Comparison of ENCODE assay signal across 12 cellular contexts in genomic region chr19:11708457-11708856, GRCh38. TPM values are rescaled to one million over a fixed set of nuclear protein-coding genes. Genes with fewer than 3 reads are reported as not detected.
DNase-seq lines count a peak whose midpoint lies in the region; ATAC-seq and TF ChIP-seq lines count a peak whose summit lies in the region.
"Had no signal": no experiment of that assay in that cellular context is flagged by ENCODE, and none has a peak within 500 bp of the region (broad histone marks: within the 10 kb centered on the region; RNA-seq: fewer than 3 reads in every experiment).

No MANE protein-coding gene starts in this region.

- no peaks in the 10 kb centered on the region for H3K27me3 Mint-ChIP-seq in neural crest cell (ENCODE audit: low read depth)
- H3K27me3 Mint-ChIP-seq: CD4-positive, CD25-positive, alpha-beta regulatory T cell had no signal

- DNase-seq in activated naive CD4-positive, alpha-beta T cell treated with anti-CD3 and anti-CD28 coated beads, Interleukin-2, amount 50 U/mL, for 72 hours (ENCODE audit: low spot score in 2 of 2) = no peak
- DNase-seq in activated naive CD4-positive, alpha-beta T cell treated with Interleukin-2 at 50 U/mL for 16 hours = no peak
- DNase-seq in GM10266 (ENCODE audit: extremely low spot score) (peak; percentile 23), GM20000 (ENCODE audit: low spot score) (peak; percentile 14), neural crest cell (ENCODE audit: low read depth, low spot score) (no peak)
- DNase-seq: ACHN; CD4-positive, CD25-positive, alpha-beta regulatory T cell; DMS53 had no signal

- H3K4me3 Mint-ChIP-seq in neural crest cell = no peak overlapping the region
- H3K4me3 Mint-ChIP-seq: CD4-positive, CD25-positive, alpha-beta regulatory T cell had no signal

- TF ChIP-seq CTCF in GM10266 (IDR thresholded peaks at IDR 0.05; ENCODE audit: control insufficient read depth, insufficient read depth, low read depth, missing control alignments) = no peak
- no peak for TF ChIP-seq CTCF in GM20000 (IDR thresholded peaks at IDR 0.05; ENCODE audit: extremely low read depth, missing control alignments)
- TF ChIP-seq CTCF in neural crest cell (conservative IDR thresholded peaks at IDR 0.05) = no peak

- ATAC-seq in activated naive CD4-positive, alpha-beta T cell treated with anti-CD3 and anti-CD28 coated beads, Interleukin-2, amount 50 U/mL, for 72 hours = peak; percentile 22 to 93
- ATAC-seq in HG02623 (IDR thresholded peaks at IDR 0.05; ENCODE audit: unreplicated experiment) (no peak), HG03342 (IDR thresholded peaks at IDR 0.05; ENCODE audit: unreplicated experiment) (no peak), GM19455 (IDR thresholded peaks at IDR 0.05; ENCODE audit: unreplicated experiment) (no peak)
- ATAC-seq: K562 had no signal

- H3K27ac Mint-ChIP-seq in activated naive CD4-positive, alpha-beta T cell treated with anti-CD3 and anti-CD28 coated beads, Interleukin-2, amount 50 U/mL, for 72 hours = peak overlapping the region in 1 of 2 donors; percentile 4
- peak overlapping the region; percentile 16 for H3K27ac Mint-ChIP-seq in neural crest cell (ENCODE audit: unreplicated experiment)
- H3K27ac Mint-ChIP-seq: CD4-positive, CD25-positive, alpha-beta regulatory T cell had no signal

- H3K4me1 Mint-ChIP-seq in neural crest cell = peaks cover 13% of the 10 kb centered on the region
- H3K4me1 Mint-ChIP-seq: CD4-positive, CD25-positive, alpha-beta regulatory T cell had no signal

- peaks cover 0 to 15% of the 10 kb centered on the region in 2 donors for H3K9me3 Mint-ChIP-seq in activated naive CD4-positive, alpha-beta T cell treated with anti-CD3 and anti-CD28 coated beads, Interleukin-2, amount 50 U/mL, for 72 hours
- H3K9me3 Mint-ChIP-seq in neural crest cell = peaks cover 2% of the 10 kb centered on the region

- peaks cover 0 to 15% of the 10 kb centered on the region in 2 donors for H3K36me3 Mint-ChIP-seq in activated naive CD4-positive, alpha-beta T cell treated with anti-CD3 and anti-CD28 coated beads, Interleukin-2, amount 50 U/mL, for 72 hours
- no peaks in the 10 kb centered on the region for H3K36me3 Mint-ChIP-seq in neural crest cell (ENCODE audit: low read depth)

RNA-seq across cellular contexts. Expression of gene ZNF823, which starts 30.3 kb away (rescaled TPM):
- total RNA-seq in activated naive CD4-positive, alpha-beta T cell treated with anti-CD3 and anti-CD28 coated beads, Interleukin-2, amount 50 U/mL, for 72 hours = 1 to 10 TPM; 3.0 to 7.1 TPM
- total RNA-seq in neural crest cell = 8.7 and 8.8 TPM in 2 replicates

RNA-seq across cellular contexts. Expression of gene ZNF441, which starts 58.3 kb away (rescaled TPM):
- total RNA-seq in activated naive CD4-positive, alpha-beta T cell treated with anti-CD3 and anti-CD28 coated beads, Interleukin-2, amount 50 U/mL, for 72 hours = 10 to 100 TPM in 1 of 2 donors, 1 to 10 TPM in 1; 2.8 to 10.1 TPM
- total RNA-seq in neural crest cell = 3.9 and 5.7 TPM in 2 replicates

Comparison
In these comparisons a context has a peak if more than half of its experiments do, and no peak if none do; other contexts are left out.
1. ATAC-seq: peak in activated naive CD4-positive, alpha-beta T cell treated with anti-CD3 and anti-CD28 coated beads, Interleukin-2, amount 50 U/mL, for 72 hours (2 of 2); none in HG02623 (single experiment), HG03342 (single experiment) and GM19455 (single experiment).
2. DNase-seq: peak in GM10266 (single experiment) and GM20000 (single experiment); none in activated naive CD4-positive, alpha-beta T cell treated with anti-CD3 and anti-CD28 coated beads, Interleukin-2, amount 50 U/mL, for 72 hours (0 of 2), activated naive CD4-positive, alpha-beta T cell treated with Interleukin-2 at 50 U/mL for 16 hours (single experiment) and neural crest cell (single experiment).